11 cellular contexts compared by ENCODE assay signal in genomic region chr1:202107321-202107761, GRCh38. TPM values are rescaled to one million over a fixed set of nuclear protein-coding genes. Genes with fewer than 3 reads are reported as not detected.
A peak's percentile ranks its signal among the peaks of the same experiment; 100 is the strongest.
DNase-seq lines count a peak whose midpoint lies in the region; ATAC-seq and TF ChIP-seq lines count a peak whose summit lies in the region.
"Had no signal": no experiment of that assay in that cellular context is flagged by ENCODE, and none has a peak within 500 bp of the region (broad histone marks: within the 10 kb centered on the region; RNA-seq: fewer than 3 reads in every experiment).

No MANE protein-coding gene starts in this region.

- H3K36me3 ChIP-seq in neuronal stem cell (replicated peaks in 1 of 2; ENCODE audit: control insufficient read depth in 2 of 2, insufficient read depth in 2 of 2, low read length in 2 of 2): no peaks in the 10 kb centered on the region
- no peaks in the 10 kb centered on the region for H3K36me3 ChIP-seq in BE2C

- H3K23ac ChIP-seq in neuronal stem cell (ENCODE audit: low read depth, low read length, poor library complexity): no peak overlapping the region

- no peaks in the 10 kb centered on the region for H3K79me1 ChIP-seq in neuronal stem cell (ENCODE audit: low read depth, low read length)

- H2AFZ ChIP-seq in neuronal stem cell (ENCODE audit: low read length): peak overlapping the region; percentile 80

- peak overlapping the region; percentile 92 for H2BK120ac ChIP-seq in neuronal stem cell (ENCODE audit: low read depth, low read length)

- H3K4me3 ChIP-seq in neuronal stem cell (ENCODE audit: low read length in 2 of 2) (no peak overlapping the region), BE2C (ENCODE audit: low read depth, low read length) (no peak overlapping the region)

- H3K4me2 ChIP-seq in neuronal stem cell (ENCODE audit: insufficient read depth, low read length, poor library complexity, severe bottlenecking): no peak overlapping the region

- H3K4me1 ChIP-seq in neuronal stem cell (ENCODE audit: control insufficient read depth in 2 of 2, insufficient read depth in 1 of 2, low read depth in 1 of 2, low read length in 2 of 2) (peaks cover 23 to 33% of the 10 kb centered on the region in 2 donors), BE2C (peaks cover 18% of the 10 kb centered on the region)

- H3K14ac ChIP-seq in neuronal stem cell (ENCODE audit: low read length): no peak overlapping the region

- H2BK15ac ChIP-seq in neuronal stem cell (ENCODE audit: low read length): peak overlapping the region; percentile 96

- H3K27me3 ChIP-seq in neuronal stem cell (ENCODE audit: control insufficient read depth in 3 of 3, insufficient read depth in 3 of 3, low read depth in 1 of 3, low read length in 3 of 3) (peaks cover 0 to 7% (median 0%) of the 10 kb centered on the region in 3 experiments), BE2C (no peaks in the 10 kb centered on the region)

- ATAC-seq in Right ventricle myocardium inferior (peak; percentile 80), HG03565 (IDR thresholded peaks at IDR 0.05; ENCODE audit: unreplicated experiment) (no peak)
- ATAC-seq: T-cell had no signal

- H2BK5ac ChIP-seq in neuronal stem cell (ENCODE audit: low read length): peak overlapping the region; percentile 93

- WGBS in neuronal stem cell (ENCODE audit: extremely low coverage in 2 of 2, insufficient read length in 2 of 2, insufficient replicate concordance in 1 of 2), 2 donors: no CpG with 5 or more reads among the region's 5 CpGs

- H2AK5ac ChIP-seq in neuronal stem cell (ENCODE audit: low read depth, low read length): peak overlapping the region; percentile 90

- H4K8ac ChIP-seq in neuronal stem cell (ENCODE audit: low read depth, low read length): no peak overlapping the region

- DNase-seq in DMS79 treated with DMSO at 0.1 percent for 48 hours (lab: John Stamatoyannopoulos, UW) (peak; percentile 96), NCI-H345 (lab: John Stamatoyannopoulos, UW) (peak; percentile 97), Right ventricle myocardium inferior (ENCODE audit: missing footprints) (peak; percentile 78), neuronal stem cell (ENCODE audit: low spot score) (no peak), BE2C (no peak), GDM1 (lab: John Stamatoyannopoulos, UW) (no peak)
- DNase-seq in activated CD4-positive, CD25-positive, alpha-beta regulatory T cell (lab: John Stamatoyannopoulos, UW): no peak
- DNase-seq: head of caudate nucleus, occipital lobe, T-cell had no signal

- no peak overlapping the region for H3K27ac ChIP-seq in neuronal stem cell (replicated peaks; ENCODE audit: low read length)

- TF ChIP-seq CTCF in BE2C (IDR thresholded peaks at IDR 0.05; ENCODE audit: low read depth, low read length): no peak

- no peak overlapping the region for H3K9ac ChIP-seq in neuronal stem cell (ENCODE audit: low read depth, low read length, poor library complexity)

- intact Hi-C loops in Right ventricle myocardium inferior (cut with DNase I): loop anchor here (2.0 to 5.0 kb wide), 2 partner anchors 51 to 220 kb away; partner anchors contain the start of gene SHISA4

- H3K9me3 ChIP-seq in neuronal stem cell (replicated peaks in 1 of 2; ENCODE audit: control insufficient read depth in 2 of 2, insufficient read depth in 1 of 2, low read depth in 1 of 2, low read length in 2 of 2) (no peaks in the 10 kb centered on the region), BE2C (no peaks in the 10 kb centered on the region)

- no peak overlapping the region for H4K91ac ChIP-seq in neuronal stem cell (ENCODE audit: low read depth, low read length, poor library complexity)

- peak overlapping the region; percentile 60 for H2BK12ac ChIP-seq in neuronal stem cell (ENCODE audit: low read length)

- H3K4ac ChIP-seq in neuronal stem cell (ENCODE audit: low read length): no peak overlapping the region

- peak overlapping the region; percentile 52 for H3K18ac ChIP-seq in neuronal stem cell (ENCODE audit: low read length)

RNA-seq across cellular contexts. Expression of gene GPR37L1, which starts 15.4 kb away (rescaled TPM):
- total RNA-seq in Right ventricle myocardium inferior: 0.08 TPM
- polyA plus RNA-seq in neuronal stem cell (2013, experiment 1 of 2): 0.06 TPM
- polyA plus RNA-seq in neuronal stem cell (2013, experiment 2 of 2): 0.08 TPM
- 0.25 TPM for polyA plus RNA-seq in BE2C (2012; ENCODE audit: insufficient read depth, insufficient read length, low read depth)
- total RNA-seq: T-cell had no signal

RNA-seq across cellular contexts. Expression of gene ARL8A, which starts 37.2 kb away (rescaled TPM):
- total RNA-seq in Right ventricle myocardium inferior: 64.6 TPM
- polyA plus RNA-seq in neuronal stem cell (2013, experiment 1 of 2): 33.4 TPM
- polyA plus RNA-seq in neuronal stem cell (2013, experiment 2 of 2): 32.1 TPM
- 71.3 TPM for polyA plus RNA-seq in BE2C (2012; ENCODE audit: insufficient read depth, insufficient read length, low read depth)

RNA-seq across cellular contexts. Expression of gene PTPN7, which starts 53.1 kb away (rescaled TPM):
- 0.51 TPM for total RNA-seq in Right ventricle myocardium inferior
- not detected for polyA plus RNA-seq in neuronal stem cell (2013, experiment 1 of 2)
- not detected for polyA plus RNA-seq in neuronal stem cell (2013, experiment 2 of 2)
- 0.37 TPM for polyA plus RNA-seq in BE2C (2012; ENCODE audit: insufficient read depth, insufficient read length, low read depth)

Comparison
In these comparisons a context has a peak if more than half of its experiments do, and no peak if none do; other contexts are left out.
1. DNase-seq: peak in DMS79 treated with DMSO at 0.1 percent for 48 hours (single experiment), NCI-H345 (single experiment) and Right ventricle myocardium inferior (single experiment); none in neuronal stem cell (single experiment), BE2C (single experiment), activated CD4-positive, CD25-positive, alpha-beta regulatory T cell (0 of 4) and GDM1 (single experiment).